8 cellular contexts compared by ENCODE assay signal in genomic region chr16:4271176-4272113, GRCh38. TPM values are rescaled to one million over a fixed set of nuclear protein-coding genes. Genes with fewer than 3 reads are reported as not detected.
A peak's percentile ranks its signal among the peaks of the same experiment; 100 is the strongest.
DNase-seq lines count a peak whose midpoint lies in the region; ATAC-seq, FAIRE-seq and TF ChIP-seq lines count a peak whose summit lies in the region.

No MANE protein-coding gene starts in this region.

- H2AFZ ChIP-seq in astrocyte (ENCODE audit: low read depth, low read length) (peak overlapping the region; percentile 93), hepatocyte (peak overlapping the region; percentile 98)

- H3K27ac Mint-ChIP-seq in T-helper 2 cell treated with Interferon-gamma antibody and Interleukin-4, amounts not matched to agents 5 μg/mL and 100 μg/mL, for 36 hours = peak overlapping the region; percentile 88
- H3K27ac Mint-ChIP-seq in astrocyte (ENCODE audit: unreplicated experiment) = peak overlapping the region; percentile 75

- H3K4me3 Mint-ChIP-seq in T-helper 2 cell treated with Interferon-gamma antibody and Interleukin-4, amounts not matched to agents 5 μg/mL and 100 μg/mL, for 36 hours = peak overlapping the region; percentile 88
- peak overlapping the region; percentile 83 for H3K4me3 Mint-ChIP-seq in astrocyte (ENCODE audit: unreplicated experiment)

- H3K27me3 ChIP-seq in astrocyte (ENCODE audit: insufficient read depth, low read length) = no peaks in the 10 kb centered on the region
- no peaks in the 10 kb centered on the region for H3K27me3 ChIP-seq in hepatocyte

- peaks cover 8% of the 10 kb centered on the region for H4K20me1 ChIP-seq in astrocyte (ENCODE audit: insufficient read depth, low read length)
- H4K20me1 ChIP-seq in hepatocyte (ENCODE audit: insufficient read depth, poor library complexity, severe bottlenecking) = no peaks in the 10 kb centered on the region

- WGBS in hepatocyte (ENCODE audit: low lambda C conversion rate, missing lambda C conversion rate) = under 1% methylated on average over 52 of the region's 72 CpGs

- peak overlapping the region; percentile 77 for H3K9ac ChIP-seq in astrocyte (ENCODE audit: low read length)

- H3K4me1 Mint-ChIP-seq in T-helper 2 cell treated with Interferon-gamma antibody and Interleukin-4, amounts not matched to agents 5 μg/mL and 100 μg/mL, for 36 hours (ENCODE audit: low read depth) = peaks cover 8% of the 10 kb centered on the region
- no peaks in the 10 kb centered on the region for H3K4me1 Mint-ChIP-seq in astrocyte (ENCODE audit: low read depth, unreplicated experiment)

- H3K27ac ChIP-seq in astrocyte (ENCODE audit: low read depth, low read length) (peak overlapping the region; percentile 69), hepatocyte (peak overlapping the region; percentile 95)

- TF ChIP-seq CTCF in astrocyte (IDR thresholded peaks at IDR 0.05; ENCODE audit: insufficient read depth, low read depth, low read length) (no peak), hepatocyte (IDR thresholded peaks at IDR 0.05; ENCODE audit: poor library complexity) (peak; percentile 9)

- H3K4me3 ChIP-seq in astrocyte (ENCODE audit: insufficient read depth, low read depth, low read length) (peak overlapping the region; percentile 64), hepatocyte (peak overlapping the region; percentile 95)

- ATAC-seq in HG02870 (IDR thresholded peaks at IDR 0.05; ENCODE audit: unreplicated experiment) (peak; percentile 77), HG03469 (IDR thresholded peaks at IDR 0.05; ENCODE audit: unreplicated experiment) (no peak)

- H3K4me1 ChIP-seq in astrocyte (ENCODE audit: insufficient read depth, low read length) (peaks cover 12% of the 10 kb centered on the region), hepatocyte (ENCODE audit: insufficient read depth) (peaks cover 6% of the 10 kb centered on the region)

- TF ChIP-seq POLR2A in GM12891 (IDR thresholded peaks at IDR 0.05; ENCODE audit: low read depth, low read length) = peak; percentile 50; the same call in 1 of the 2 replicates

- H3K9me3 Mint-ChIP-seq in T-helper 2 cell treated with Interferon-gamma antibody and Interleukin-4, amounts not matched to agents 5 μg/mL and 100 μg/mL, for 36 hours = no peaks in the 10 kb centered on the region
- peaks cover 2% of the 10 kb centered on the region for H3K9me3 Mint-ChIP-seq in astrocyte (ENCODE audit: unreplicated experiment)

- FAIRE-seq in GM12891 (lab: Jason Lieb, UNC) (peak; percentile 97), astrocyte (lab: Jason Lieb, UNC) (no peak)

- H3K79me2 ChIP-seq in astrocyte (ENCODE audit: insufficient read depth, low read length) = peaks cover 28% of the 10 kb centered on the region
- H3K79me2 ChIP-seq in hepatocyte = peaks cover 52% of the 10 kb centered on the region

- peak; percentile 88 for DNase-seq in GM12891 (ENCODE audit: insufficient read length, low spot score)
- DNase-seq in NCI-H1694 treated with DMSO at 0.1 percent for 48 hours (lab: John Stamatoyannopoulos, UW) = peak; percentile 78
- peak; percentile 90 for DNase-seq in T-helper 2 cell treated with Interferon-gamma antibody and Interleukin-4, amounts not matched to agents 5 μg/mL and 100 μg/mL, for 36 hours (ENCODE audit: low spot score)
- peak; percentile 88 for DNase-seq in astrocyte (ENCODE audit: low read depth)
- DNase-seq in hepatocyte (ENCODE audit: low spot score) = peak; percentile 95
- DNase-seq in retina = peak; percentile 89

- H3K36me3 ChIP-seq in astrocyte (ENCODE audit: insufficient read depth, low read length) = no peaks in the 10 kb centered on the region
- no peaks in the 10 kb centered on the region for H3K36me3 ChIP-seq in hepatocyte (replicated peaks; ENCODE audit: insufficient read depth, low read depth)

- H3K9me2 ChIP-seq in hepatocyte (replicated peaks; ENCODE audit: insufficient read depth) = no peaks in the 10 kb centered on the region

- H3K27me3 Mint-ChIP-seq in T-helper 2 cell treated with Interferon-gamma antibody and Interleukin-4, amounts not matched to agents 5 μg/mL and 100 μg/mL, for 36 hours (ENCODE audit: low read depth) = no peaks in the 10 kb centered on the region
- H3K27me3 Mint-ChIP-seq in astrocyte (ENCODE audit: low read depth, unreplicated experiment) = no peaks in the 10 kb centered on the region

- H3K4me2 ChIP-seq in astrocyte (ENCODE audit: low read length) = peak overlapping the region; percentile 92
- peak overlapping the region; percentile 96 for H3K4me2 ChIP-seq in hepatocyte

- no peaks in the 10 kb centered on the region for H3K36me3 Mint-ChIP-seq in T-helper 2 cell treated with Interferon-gamma antibody and Interleukin-4, amounts not matched to agents 5 μg/mL and 100 μg/mL, for 36 hours (ENCODE audit: low read depth)
- H3K36me3 Mint-ChIP-seq in astrocyte (ENCODE audit: low read depth, unreplicated experiment) = no peaks in the 10 kb centered on the region

- H3K9me3 ChIP-seq in astrocyte (ENCODE audit: insufficient read depth, low read depth, low read length) = no peaks in the 10 kb centered on the region
- H3K9me3 ChIP-seq in hepatocyte (ENCODE audit: low read depth) = no peaks in the 10 kb centered on the region

TF ChIP-seq in GM12891, 5 proteins besides CTCF, POLR2A, EP300 and RAD21:
- TF ChIP-seq TAF1 (IDR thresholded peaks at IDR 0.05; ENCODE audit: low read depth, low read length) (peak; percentile 56; the same call in 1 of the 2 replicates), POU2F2 (IDR thresholded peaks at IDR 0.05; ENCODE audit: low read depth, low read length) (0 out of 2 replicates have a peak, but pooled peaks have one; percentile 14), PAX5 (IDR thresholded peaks at IDR 0.05; ENCODE audit: insufficient read depth, low read length, severe bottlenecking) (no peak), SPI1 (IDR thresholded peaks at IDR 0.05; ENCODE audit: low read depth, low read length) (no peak), POLR2AphosphoS5 (IDR thresholded peaks at IDR 0.05; ENCODE audit: low read depth, low read length) (peak; percentile 71; the same call in 1 of the 2 replicates)

RNA-seq across cellular contexts. Expression of gene TFAP4, which starts 1.4 kb away (rescaled TPM):
- polyA plus RNA-seq in GM12891 (2012; ENCODE audit: low read depth, missing spikeins) = 5.7 TPM
- total RNA-seq in astrocyte (6.1 and 7.7 TPM in 2 replicates), hepatocyte (6.1 and 11.4 TPM in 2 replicates)
- polyA plus RNA-seq in hepatocyte = 3.1 and 4.2 TPM in 2 replicates

RNA-seq across cellular contexts. Expression of gene SRL, which starts 29.6 kb away (rescaled TPM):
- polyA plus RNA-seq in GM12891 (2012; ENCODE audit: low read depth, missing spikeins) = not detected
- total RNA-seq in astrocyte = not detected in 2 replicates
- total RNA-seq in hepatocyte = 1.1 and 1.2 TPM in 2 replicates
- 0.83 TPM in 1 of 2 replicates, not detected in the other for polyA plus RNA-seq in hepatocyte

RNA-seq across cellular contexts. Expression of gene GLIS2, which starts 44.4 kb away (rescaled TPM):
- 0.31 TPM for polyA plus RNA-seq in GM12891 (2012; ENCODE audit: low read depth, missing spikeins)
- total RNA-seq in astrocyte = 16.5 and 18.9 TPM in 2 replicates
- total RNA-seq in hepatocyte = 3.6 TPM in 2 replicates
- 11.3 and 12.2 TPM in 2 replicates for polyA plus RNA-seq in hepatocyte
